ENCODE assay signal across 26 cellular contexts in the genomic region with DNA sequence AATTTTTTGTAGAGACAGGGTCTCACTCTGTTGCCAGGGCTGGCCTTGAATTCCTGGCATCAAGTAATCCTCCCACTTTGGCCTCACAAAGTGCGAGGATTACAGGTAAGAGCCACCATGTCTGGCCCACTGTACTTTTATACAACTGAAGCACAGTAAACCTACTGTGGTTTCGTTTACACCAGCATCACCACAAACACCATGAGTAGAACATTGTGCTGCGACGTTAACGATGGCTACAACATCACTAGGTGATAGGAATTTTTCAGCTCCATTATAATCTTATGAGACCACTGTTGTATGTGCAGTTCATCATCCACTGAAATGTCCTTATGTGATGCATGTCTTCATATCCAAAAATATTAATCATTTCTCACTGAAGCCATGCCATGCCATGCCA.
"Had no signal": no experiment of that assay in that cellular context is flagged by ENCODE, and none has a peak within 500 bp of the region (broad histone marks: within the 10 kb centered on the region; RNA-seq: fewer than 3 reads in every experiment).

No MANE protein-coding gene starts in this region.

- ATAC-seq: esophagus mucosa, gastrocnemius medialis, heart right ventricle, left cardiac atrium, left lung, left ventricle myocardium superior, lower lobe of right lung, mucosa of descending colon had no signal

- H3K27ac Mint-ChIP-seq: endodermal cell, mesothelial cell of epicardium had no signal

- FAIRE-seq: colon, endometrium, islet of Langerhans had no signal

- H3K27ac ChIP-seq: coronary artery, dorsolateral prefrontal cortex, epithelial cell of prostate, esophagus squamous epithelium, gastrocnemius medialis, heart right ventricle, left lung, lower lobe of right lung had no signal

- H3K9me3 ChIP-seq: esophagus squamous epithelium, gastrocnemius medialis, heart right ventricle, left lung, lower lobe of right lung, mucosa of descending colon had no signal

- H3K36me3 ChIP-seq: gastrocnemius medialis, left lung, lower lobe of right lung had no signal

- H3K4me3 Mint-ChIP-seq: endodermal cell, mesothelial cell of epicardium had no signal

- DNase-seq: dorsolateral prefrontal cortex; effector CD4-positive, alpha-beta T cell; effector memory CD4-positive, alpha-beta T cell; endodermal cell; erythroblast; esophagus squamous epithelium; foreskin fibroblast; foreskin melanocyte; gastrocnemius medialis; glutamatergic neuron; head of caudate nucleus; heart right ventricle; hippocampal formation; left cardiac atrium; left lung; left ventricle myocardium superior; lower lobe of right lung; mesenchymal stem cell; mucosa of descending colon had no signal

- H3K9me3 Mint-ChIP-seq: endodermal cell had no signal

- H3K4me3 ChIP-seq: coronary artery, dorsolateral prefrontal cortex, esophagus squamous epithelium, gastrocnemius medialis, heart right ventricle, left lung, lower lobe of right lung, mucosa of descending colon had no signal

- H3K27me3 ChIP-seq: dorsolateral prefrontal cortex, esophagus squamous epithelium, gastrocnemius medialis, heart right ventricle, left lung had no signal
